ENCODE assay signal across 24 cellular contexts in genomic region chr12:76947270-76947669, GRCh38.
"Had no signal": no experiment of that assay in that cellular context is flagged by ENCODE, and none has a peak within 500 bp of the region (broad histone marks: within the 10 kb centered on the region; RNA-seq: fewer than 3 reads in every experiment).

No MANE protein-coding gene starts in this region.

- H3K4me3 Mint-ChIP-seq: IgD-negative memory B cell had no signal

- H3K27ac ChIP-seq: KMS-11, SJSA1, SK-N-MC had no signal

- DNase-seq: Kasumi-1, MM.1S, NCI-H1092 treated with DMSO at 0.1 percent for 48 hours, NCI-H1417, NCI-H1436 treated with DMSO at 0.1 percent for 48 hours, NCI-H1694, NCI-H187 treated with DMSO at 0.1 percent for 48 hours, NCI-H2029 treated with DMSO at 0.1 percent for 48 hours, NCI-H2171, NCI-H226, NCI-H446, NCI-H510A, NCI-H524 treated with DMSO at 0.1 percent for 48 hours, NCI-H774, Right ventricle myocardium superior, RPMI8226, SIG-M5, T-helper 1 cell had no signal

- ATAC-seq: HepG2, K562 had no signal

- H3K36me3 ChIP-seq: SJSA1 had no signal

- H3K27me3 ChIP-seq: SJSA1 had no signal

- H3K9me3 ChIP-seq: SJSA1 had no signal

- H3K27me3 Mint-ChIP-seq: IgD-negative memory B cell had no signal

- H3K4me3 ChIP-seq: K562, SJSA1, SK-N-MC had no signal

- H3K4me1 Mint-ChIP-seq: IgD-negative memory B cell had no signal

- H3K4me2 ChIP-seq: KMS-11 had no signal

- H3K36me3 Mint-ChIP-seq: IgD-negative memory B cell had no signal

- H3K9ac ChIP-seq: KMS-11 had no signal
